ENCODE assay signal across 2 cellular contexts in genomic region chr14:67532998-67533753, GRCh38.
TF ChIP-seq lines count a peak whose summit lies in the region.

Gene PLEKHH1, plus strand, starts transcription at chr14:67533290. Its CDS starts 8,578 bp downstream, at chr14:67541868.

TF ChIP-seq in A549, 52 proteins besides CTCF, POLR2A, EP300 and RAD21 (continued from another document):
- peak; percentile 66; the same call in 1 of the 3 replicates for TF ChIP-seq BCL3 (IDR thresholded peaks at IDR 0.05)
- 0 out of 2 replicates have a peak, but pooled peaks have one; percentile 7 for TF ChIP-seq MAX (IDR thresholded peaks at IDR 0.05)
- TF ChIP-seq GATA3 (IDR thresholded peaks at IDR 0.05; ENCODE audit: borderline replicate concordance), result no peak
- TF ChIP-seq RCOR1 (IDR thresholded peaks at IDR 0.05; ENCODE audit: low read depth, low read length), result no peak
- no peak for TF ChIP-seq EHF (CRISPR knock-in tag; IDR thresholded peaks at IDR 0.05)

TF ChIP-seq in SK-N-SH, 30 proteins besides CTCF, POLR2A, EP300 and RAD21 (continued from another document):
- peak; percentile 51; the same call in 1 of the 2 replicates for TF ChIP-seq MAX (IDR thresholded peaks at IDR 0.05; ENCODE audit: low read depth)
- TF ChIP-seq ELF1 (IDR thresholded peaks at IDR 0.05), result no peak
- no peak for TF ChIP-seq RFX5 (IDR thresholded peaks at IDR 0.05; ENCODE audit: low read length)
- no peak for TF ChIP-seq CHD2 (IDR thresholded peaks at IDR 0.05; ENCODE audit: low read length, partially characterized antibody)
- no peak for TF ChIP-seq RXRA (IDR thresholded peaks at IDR 0.05; ENCODE audit: borderline replicate concordance, low read depth)
- TF ChIP-seq NFIC (IDR thresholded peaks at IDR 0.05; ENCODE audit: borderline replicate concordance), result no peak
- no peak for TF ChIP-seq USF2 (IDR thresholded peaks at IDR 0.05; ENCODE audit: borderline replicate concordance, low read depth, low read length)
- TF ChIP-seq GATA2 (CRISPR knock-in tag; IDR thresholded peaks at IDR 0.05), result no peak
- no peak for TF ChIP-seq NRF1 (IDR thresholded peaks at IDR 0.05; ENCODE audit: low read depth, low read length)
- TF ChIP-seq FOXJ3 (CRISPR knock-in tag; IDR thresholded peaks at IDR 0.05), result no peak
- no peak for TF ChIP-seq SIN3A (IDR thresholded peaks at IDR 0.05; ENCODE audit: borderline replicate concordance, low read depth, low read length)
- TF ChIP-seq TEAD4 (IDR thresholded peaks at IDR 0.05; ENCODE audit: borderline replicate concordance, insufficient read depth), result no peak
- no peak for TF ChIP-seq RCOR1 (IDR thresholded peaks at IDR 0.05; ENCODE audit: low read length)
